1 cellular context compared by ENCODE assay signal in genomic region chr19:51018745-51019543, GRCh38.
TF ChIP-seq lines count a peak whose summit lies in the region.

No MANE protein-coding gene starts in this region.

TF ChIP-seq in HEK293, 187 proteins besides CTCF, POLR2A, EP300 and RAD21 (continued from another document):
- no peak for TF ChIP-seq ZNF416 (tag by site-specific recombination; IDR thresholded peaks at IDR 0.05)
- TF ChIP-seq ZBTB7A (tag by site-specific recombination; IDR thresholded peaks at IDR 0.05; ENCODE audit: low read depth): 0 out of 2 replicates have a peak, but pooled peaks have one; percentile 37
- TF ChIP-seq PATZ1 (tag by site-specific recombination; IDR thresholded peaks at IDR 0.05): peak; percentile 72; the same call in 1 of the 2 replicates
- no peak for TF ChIP-seq ZNF394 (tag by site-specific recombination; IDR thresholded peaks at IDR 0.05; ENCODE audit: borderline replicate concordance)
- 0 out of 2 replicates have a peak, but pooled peaks have one; percentile 33 for TF ChIP-seq KLF1 (tag by site-specific recombination; IDR thresholded peaks at IDR 0.05)
- no peak for TF ChIP-seq ZNF121 (tag by site-specific recombination; IDR thresholded peaks at IDR 0.05)
- TF ChIP-seq KLF9 (tag by site-specific recombination; IDR thresholded peaks at IDR 0.05; ENCODE audit: low read depth): peak; percentile 32; the same call in 1 of the 2 replicates
- TF ChIP-seq ZBTB20 (tag by site-specific recombination; IDR thresholded peaks at IDR 0.05): peak; percentile 55; the same call in 1 of the 2 replicates
- TF ChIP-seq EGR2 (tag by site-specific recombination; IDR thresholded peaks at IDR 0.05; ENCODE audit: low read depth): peak; percentile 71; the same call in 1 of the 2 replicates
- TF ChIP-seq GLIS1 (tag by site-specific recombination; IDR thresholded peaks at IDR 0.05): peak; percentile 49; the same call in 1 of the 2 replicates
- TF ChIP-seq ZNF660 (tag by site-specific recombination; IDR thresholded peaks at IDR 0.05): no peak
- TF ChIP-seq ELK4 (IDR thresholded peaks at IDR 0.05; ENCODE audit: borderline replicate concordance, low read depth, low read length): no peak
TF ChIP-seq in HEK293: peak in this region for 19.
